In the genomic region with DNA sequence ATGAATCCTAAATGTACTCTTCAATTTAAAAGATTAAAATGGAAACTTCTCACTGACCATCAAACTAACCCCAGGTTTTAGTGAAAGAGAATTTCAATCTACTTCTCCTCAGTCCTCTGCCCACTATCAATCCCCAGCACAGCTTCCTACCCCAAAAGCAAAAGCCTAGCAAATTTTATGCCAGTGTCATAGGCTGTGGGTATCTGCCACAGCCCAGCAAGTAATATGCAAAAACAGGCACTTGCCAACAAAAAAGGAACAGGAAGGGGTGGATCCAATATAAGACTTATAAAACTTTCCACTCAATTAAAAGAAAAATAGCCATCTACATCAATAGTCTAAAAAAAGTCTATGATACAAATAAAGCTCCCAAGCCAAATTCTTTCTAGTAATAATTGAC, we compare ENCODE assay signal across 1 cellular context.
TF ChIP-seq lines count a peak whose summit lies in the region.

No MANE protein-coding gene starts in this region.

TF ChIP-seq in GM23338, 12 proteins besides CTCF, POLR2A, EP300 and RAD21 (continued from another document):
- TF ChIP-seq, protein P1, sequence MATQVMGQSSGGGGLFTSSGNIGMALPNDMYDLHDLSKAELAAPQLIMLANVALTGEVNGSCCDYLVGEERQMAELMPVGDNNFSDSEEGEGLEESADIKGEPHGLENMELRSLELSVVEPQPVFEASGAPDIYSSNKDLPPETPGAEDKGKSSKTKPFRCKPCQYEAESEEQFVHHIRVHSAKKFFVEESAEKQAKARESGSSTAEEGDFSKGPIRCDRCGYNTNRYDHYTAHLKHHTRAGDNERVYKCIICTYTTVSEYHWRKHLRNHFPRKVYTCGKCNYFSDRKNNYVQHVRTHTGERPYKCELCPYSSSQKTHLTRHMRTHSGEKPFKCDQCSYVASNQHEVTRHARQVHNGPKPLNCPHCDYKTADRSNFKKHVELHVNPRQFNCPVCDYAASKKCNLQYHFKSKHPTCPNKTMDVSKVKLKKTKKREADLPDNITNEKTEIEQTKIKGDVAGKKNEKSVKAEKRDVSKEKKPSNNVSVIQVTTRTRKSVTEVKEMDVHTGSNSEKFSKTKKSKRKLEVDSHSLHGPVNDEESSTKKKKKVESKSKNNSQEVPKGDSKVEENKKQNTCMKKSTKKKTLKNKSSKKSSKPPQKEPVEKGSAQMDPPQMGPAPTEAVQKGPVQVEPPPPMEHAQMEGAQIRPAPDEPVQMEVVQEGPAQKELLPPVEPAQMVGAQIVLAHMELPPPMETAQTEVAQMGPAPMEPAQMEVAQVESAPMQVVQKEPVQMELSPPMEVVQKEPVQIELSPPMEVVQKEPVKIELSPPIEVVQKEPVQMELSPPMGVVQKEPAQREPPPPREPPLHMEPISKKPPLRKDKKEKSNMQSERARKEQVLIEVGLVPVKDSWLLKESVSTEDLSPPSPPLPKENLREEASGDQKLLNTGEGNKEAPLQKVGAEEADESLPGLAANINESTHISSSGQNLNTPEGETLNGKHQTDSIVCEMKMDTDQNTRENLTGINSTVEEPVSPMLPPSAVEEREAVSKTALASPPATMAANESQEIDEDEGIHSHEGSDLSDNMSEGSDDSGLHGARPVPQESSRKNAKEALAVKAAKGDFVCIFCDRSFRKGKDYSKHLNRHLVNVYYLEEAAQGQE (IDR thresholded peaks at IDR 0.05; ENCODE audit: unreplicated experiment), result no peak
- TF ChIP-seq STAT1 (IDR thresholded peaks at IDR 0.05; ENCODE audit: unreplicated experiment), result no peak
- TF ChIP-seq, protein P2, sequence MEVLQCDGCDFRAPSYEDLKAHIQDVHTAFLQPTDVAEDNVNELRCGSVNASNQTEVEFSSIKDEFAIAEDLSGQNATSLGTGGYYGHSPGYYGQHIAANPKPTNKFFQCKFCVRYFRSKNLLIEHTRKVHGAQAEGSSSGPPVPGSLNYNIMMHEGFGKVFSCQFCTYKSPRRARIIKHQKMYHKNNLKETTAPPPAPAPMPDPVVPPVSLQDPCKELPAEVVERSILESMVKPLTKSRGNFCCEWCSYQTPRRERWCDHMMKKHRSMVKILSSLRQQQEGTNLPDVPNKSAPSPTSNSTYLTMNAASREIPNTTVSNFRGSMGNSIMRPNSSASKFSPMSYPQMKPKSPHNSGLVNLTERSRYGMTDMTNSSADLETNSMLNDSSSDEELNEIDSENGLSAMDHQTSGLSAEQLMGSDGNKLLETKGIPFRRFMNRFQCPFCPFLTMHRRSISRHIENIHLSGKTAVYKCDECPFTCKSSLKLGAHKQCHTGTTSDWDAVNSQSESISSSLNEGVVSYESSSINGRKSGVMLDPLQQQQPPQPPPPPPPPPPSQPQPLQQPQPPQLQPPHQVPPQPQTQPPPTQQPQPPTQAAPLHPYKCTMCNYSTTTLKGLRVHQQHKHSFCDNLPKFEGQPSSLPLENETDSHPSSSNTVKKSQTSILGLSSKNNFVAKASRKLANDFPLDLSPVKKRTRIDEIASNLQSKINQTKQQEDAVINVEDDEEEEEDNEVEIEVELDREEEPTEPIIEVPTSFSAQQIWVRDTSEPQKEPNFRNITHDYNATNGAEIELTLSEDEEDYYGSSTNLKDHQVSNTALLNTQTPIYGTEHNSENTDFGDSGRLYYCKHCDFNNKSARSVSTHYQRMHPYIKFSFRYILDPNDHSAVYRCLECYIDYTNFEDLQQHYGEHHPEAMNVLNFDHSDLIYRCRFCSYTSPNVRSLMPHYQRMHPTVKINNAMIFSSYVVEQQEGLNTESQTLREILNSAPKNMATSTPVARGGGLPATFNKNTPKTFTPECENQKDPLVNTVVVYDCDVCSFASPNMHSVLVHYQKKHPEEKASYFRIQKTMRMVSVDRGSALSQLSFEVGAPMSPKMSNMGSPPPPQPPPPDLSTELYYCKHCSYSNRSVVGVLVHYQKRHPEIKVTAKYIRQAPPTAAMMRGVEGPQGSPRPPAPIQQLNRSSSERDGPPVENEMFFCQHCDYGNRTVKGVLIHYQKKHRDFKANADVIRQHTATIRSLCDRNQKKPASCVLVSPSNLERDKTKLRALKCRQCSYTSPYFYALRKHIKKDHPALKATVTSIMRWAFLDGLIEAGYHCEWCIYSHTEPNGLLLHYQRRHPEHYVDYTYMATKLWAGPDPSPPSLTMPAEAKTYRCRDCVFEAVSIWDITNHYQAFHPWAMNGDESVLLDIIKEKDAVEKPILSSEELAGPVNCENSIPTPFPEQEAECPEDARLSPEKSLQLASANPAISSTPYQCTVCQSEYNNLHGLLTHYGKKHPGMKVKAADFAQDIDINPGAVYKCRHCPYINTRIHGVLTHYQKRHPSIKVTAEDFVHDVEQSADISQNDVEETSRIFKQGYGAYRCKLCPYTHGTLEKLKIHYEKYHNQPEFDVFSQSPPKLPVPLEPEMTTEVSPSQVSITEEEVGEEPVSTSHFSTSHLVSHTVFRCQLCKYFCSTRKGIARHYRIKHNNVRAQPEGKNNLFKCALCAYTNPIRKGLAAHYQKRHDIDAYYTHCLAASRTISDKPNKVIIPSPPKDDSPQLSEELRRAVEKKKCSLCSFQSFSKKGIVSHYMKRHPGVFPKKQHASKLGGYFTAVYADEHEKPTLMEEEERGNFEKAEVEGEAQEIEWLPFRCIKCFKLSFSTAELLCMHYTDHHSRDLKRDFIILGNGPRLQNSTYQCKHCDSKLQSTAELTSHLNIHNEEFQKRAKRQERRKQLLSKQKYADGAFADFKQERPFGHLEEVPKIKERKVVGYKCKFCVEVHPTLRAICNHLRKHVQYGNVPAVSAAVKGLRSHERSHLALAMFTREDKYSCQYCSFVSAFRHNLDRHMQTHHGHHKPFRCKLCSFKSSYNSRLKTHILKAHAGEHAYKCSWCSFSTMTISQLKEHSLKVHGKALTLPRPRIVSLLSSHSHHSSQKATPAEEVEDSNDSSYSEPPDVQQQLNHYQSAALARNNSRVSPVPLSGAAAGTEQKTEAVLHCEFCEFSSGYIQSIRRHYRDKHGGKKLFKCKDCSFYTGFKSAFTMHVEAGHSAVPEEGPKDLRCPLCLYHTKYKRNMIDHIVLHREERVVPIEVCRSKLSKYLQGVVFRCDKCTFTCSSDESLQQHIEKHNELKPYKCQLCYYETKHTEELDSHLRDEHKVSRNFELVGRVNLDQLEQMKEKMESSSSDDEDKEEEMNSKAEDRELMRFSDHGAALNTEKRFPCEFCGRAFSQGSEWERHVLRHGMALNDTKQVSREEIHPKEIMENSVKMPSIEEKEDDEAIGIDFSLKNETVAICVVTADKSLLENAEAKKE (CRISPR knock-in tag; IDR thresholded peaks at IDR 0.05), result no peak
- no peak for TF ChIP-seq CREB1 (CRISPR knock-in tag; IDR thresholded peaks at IDR 0.05; ENCODE audit: low read depth)
- TF ChIP-seq POLR2AphosphoS5 (IDR thresholded peaks at IDR 0.05; ENCODE audit: low read depth), result no peak
- no peak for TF ChIP-seq ZNF331 (CRISPR knock-in tag; IDR thresholded peaks at IDR 0.05; ENCODE audit: low read depth)
- TF ChIP-seq JUNB (IDR thresholded peaks at IDR 0.05; ENCODE audit: unreplicated experiment), result no peak
